29 cellular contexts compared by ENCODE assay signal in the genomic region with DNA sequence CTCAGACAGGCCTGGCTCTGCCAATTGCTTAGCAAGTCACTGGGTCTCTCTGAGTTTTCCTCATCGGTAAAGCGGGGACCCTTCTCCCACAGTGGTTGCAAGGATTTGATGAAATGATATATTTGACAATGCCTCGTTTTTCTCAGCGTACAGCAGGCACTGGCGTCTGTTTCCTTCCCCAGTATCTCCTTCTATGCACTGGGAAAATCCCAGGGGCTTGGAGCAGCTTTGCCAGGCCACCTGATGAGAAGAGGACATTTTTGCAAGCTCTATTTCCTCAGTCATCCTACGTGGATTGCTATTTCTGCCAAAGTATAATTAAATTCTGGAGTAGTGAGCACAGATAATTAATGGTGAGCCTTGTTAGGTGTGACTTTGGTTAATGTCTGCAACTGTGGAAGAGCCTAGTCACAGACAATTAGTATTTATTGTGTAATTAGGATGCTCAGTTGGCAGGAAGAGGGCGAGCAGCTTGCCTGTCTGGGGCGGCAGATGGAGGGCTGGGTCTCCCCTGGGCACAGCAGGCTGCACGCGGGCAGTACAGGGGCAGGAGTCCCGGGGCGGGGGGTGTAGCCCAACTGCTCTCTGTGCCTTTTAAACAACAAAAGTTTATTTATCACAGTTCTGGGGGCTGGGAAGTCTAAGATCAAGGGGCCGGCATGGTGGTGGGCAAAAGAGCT. TPM values are rescaled to one million over a fixed set of nuclear protein-coding genes. Genes with fewer than 3 reads are reported as not detected.
DNase-seq lines count a peak whose midpoint lies in the region; ATAC-seq and TF ChIP-seq lines count a peak whose summit lies in the region.
"Had no signal": no experiment of that assay in that cellular context is flagged by ENCODE, and none has a peak within 500 bp of the region (broad histone marks: within the 10 kb centered on the region; RNA-seq: fewer than 3 reads in every experiment).

No MANE protein-coding gene starts in this region.

- H3K4me3 ChIP-seq in transverse colon, result no peak overlapping the region
- H3K4me3 ChIP-seq: BLaER1, esophagus squamous epithelium, GM12878, GM23248, right lobe of liver, upper lobe of right lung had no signal

- DNase-seq in DMS79 (lab: John Stamatoyannopoulos, UW) (peak; percentile 34), NCI-H1436 (lab: John Stamatoyannopoulos, UW) (peak; percentile 44), NCI-H345 treated with DMSO at 0.1 percent for 48 hours (lab: John Stamatoyannopoulos, UW; ENCODE audit: unreplicated experiment) (peak; percentile 54), cerebellar cortex (ENCODE audit: low spot score) (peak; percentile 65), transverse colon (no peak), midbrain (lab: John Stamatoyannopoulos, UW) (no peak)
- DNase-seq: activated CD4-positive, alpha-beta T cell treated with anti-CD3 and anti-CD28 coated beads for 48 hours; activated CD8-positive, alpha-beta memory T cell treated with anti-CD3 and anti-CD28 coated beads for 24 hours; activated effector memory CD4-positive, alpha-beta T cell treated with anti-CD3 and anti-CD28 coated beads, Interleukin-2, amount 50 U/mL, for 16 hours; activated naive CD8-positive, alpha-beta T cell treated with anti-CD3 and anti-CD28 coated beads for 36 hours; aorta; endodermal cell; esophagus squamous epithelium; foreskin melanocyte; GM23248; Karpas-422; left cardiac atrium; mammary epithelial cell; right lobe of liver; SHP77 treated with DMSO at 0.1 percent for 48 hours; stimulated activated CD4-positive, alpha-beta T cell treated with anti-CD3 and anti-CD28 coated beads, Interleukin-2, amount 100 ng/mL, for 48 hours; upper lobe of right lung had no signal

- no peaks in the 10 kb centered on the region for H3K36me3 ChIP-seq in transverse colon
- H3K36me3 ChIP-seq: BLaER1, esophagus squamous epithelium, right lobe of liver, upper lobe of right lung had no signal

- no peak for TF ChIP-seq CTCF in transverse colon (IDR thresholded peaks at IDR 0.05)

- WGBS in transverse colon (ENCODE audit: low coverage in 1 of 2), 2 donors, result 0 to 77% methylated on average over 1 to 13 of the region's 13 CpGs

- no peaks in the 10 kb centered on the region for H3K27me3 ChIP-seq in transverse colon
- H3K27me3 ChIP-seq: BLaER1, right lobe of liver, upper lobe of right lung had no signal

- in situ Hi-C loops in transverse colon (cut with MboI; ENCODE audit: low pct_ligation_motif_present in 1 of 4, low pct_unique_long_range_greater_than_20kb in 1 of 4, low sequenced_read_pairs in 3 of 4), result no loop called here

- TF ChIP-seq EP300 in transverse colon (IDR thresholded peaks at IDR 0.05; ENCODE audit: low read depth), result no peak

- ATAC-seq in HG02870 (IDR thresholded peaks at IDR 0.05; ENCODE audit: unreplicated experiment) (no peak), GM18520 (IDR thresholded peaks at IDR 0.05; ENCODE audit: unreplicated experiment) (no peak)
- ATAC-seq: GM12878, left cardiac atrium, Panc1, right lobe of liver, upper lobe of right lung had no signal

- H3K27ac ChIP-seq in transverse colon, result no peak overlapping the region
- H3K27ac ChIP-seq: BLaER1, esophagus squamous epithelium, GM23248, HL-60, right lobe of liver, upper lobe of right lung had no signal

- no peaks in the 10 kb centered on the region for H3K4me1 ChIP-seq in transverse colon
- H3K4me1 ChIP-seq: BLaER1, right lobe of liver, upper lobe of right lung had no signal

- no peak for TF ChIP-seq POLR2A in transverse colon (IDR thresholded peaks at IDR 0.05)

- intact Hi-C loops in transverse colon (cut with DNase I; ENCODE audit: low total_unique reads), result no loop called here

- peaks cover 0 to 4% of the 10 kb centered on the region in 2 donors for H3K9me3 ChIP-seq in transverse colon
- H3K9me3 ChIP-seq: right lobe of liver, upper lobe of right lung had no signal

RNA-seq across cellular contexts. Expression of a gene that starts 55.6 kb away (rescaled TPM):
- total RNA-seq in transverse colon, result 100 to 1,000 TPM in 1 of 4 donors, 10 to 100 TPM in 2, 1 to 10 TPM in 1; 9.2 to 215 (median 40.7) TPM
- total RNA-seq: activated naive CD8-positive, alpha-beta T cell treated with anti-CD3 and anti-CD28 coated beads for 36 hours; aorta; cardiac septum; GM23248; left cardiac atrium; upper lobe of right lung had no signal

Comparison
In these comparisons a context has a peak if more than half of its experiments do, and no peak if none do; other contexts are left out.
1. DNase-seq: peak in DMS79 (single experiment), NCI-H1436 (single experiment), NCI-H345 treated with DMSO at 0.1 percent for 48 hours (single experiment) and cerebellar cortex (single experiment); none in transverse colon (single experiment) and midbrain (single experiment).